19 cellular contexts compared by ENCODE assay signal in the genomic region with DNA sequence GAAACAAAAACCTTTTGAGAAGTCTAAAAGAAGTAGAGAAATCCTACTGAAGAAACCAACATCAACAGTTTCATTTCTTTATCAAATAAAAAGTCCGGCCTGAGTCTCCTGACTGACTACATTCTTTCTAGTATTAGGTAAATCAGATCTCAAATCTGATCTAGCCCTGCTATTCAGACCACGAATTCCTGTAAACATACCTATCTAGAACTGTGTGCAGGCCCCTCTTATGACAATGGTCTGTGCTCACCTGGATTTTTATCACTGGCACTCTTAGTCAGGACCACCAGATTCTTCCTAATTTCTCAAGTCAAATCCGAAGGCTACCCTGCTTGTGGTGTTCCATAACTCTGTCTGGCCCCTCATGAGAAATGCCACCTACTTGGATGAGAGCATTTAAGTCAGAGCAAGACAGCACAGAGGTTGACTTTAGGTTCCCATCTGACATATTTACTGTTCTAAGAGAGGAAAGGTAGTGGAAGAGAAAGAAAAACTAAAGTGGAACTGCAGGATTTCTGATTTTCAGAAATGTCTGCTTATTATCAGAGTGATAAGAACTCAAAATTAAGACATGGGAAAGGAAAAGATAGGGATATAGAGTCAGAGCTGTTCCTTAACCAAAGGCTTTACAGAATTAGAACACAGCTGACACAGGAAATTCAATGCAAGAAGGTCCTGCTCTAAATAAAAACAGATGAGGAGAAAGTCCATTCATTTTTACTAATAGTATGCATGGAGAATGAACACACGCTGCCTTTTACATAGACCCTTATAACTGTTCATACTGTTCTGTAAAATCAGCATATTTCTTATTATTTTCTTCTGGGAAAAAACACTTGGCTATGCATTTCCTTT. TPM values are rescaled to one million over a fixed set of nuclear protein-coding genes. Genes with fewer than 3 reads are reported as not detected.
DNase-seq lines count a peak whose midpoint lies in the region; ATAC-seq and TF ChIP-seq lines count a peak whose summit lies in the region.
"Had no signal": no experiment of that assay in that cellular context is flagged by ENCODE, and none has a peak within 500 bp of the region (broad histone marks: within the 10 kb centered on the region; RNA-seq: fewer than 3 reads in every experiment).

No MANE protein-coding gene starts in this region.

- no peak for ATAC-seq in HG03039 (IDR thresholded peaks at IDR 0.05; ENCODE audit: unreplicated experiment)
- no peak for ATAC-seq in stimulated activated memory B cell treated with anti-CD40 and anti-IgM and Interleukin-4, amounts not matched to agents 10 μg/mL and 1 μg/mL and 100 μg/mL, for 72 hours

- H3K36me3 Mint-ChIP-seq in HFFc6 (ENCODE audit: low read depth) (peaks cover 38% of the 10 kb centered on the region), endodermal cell (ENCODE audit: low read depth) (peaks cover 2% of the 10 kb centered on the region)
- no peaks in the 10 kb centered on the region for H3K36me3 Mint-ChIP-seq in stimulated activated memory B cell treated with anti-CD40 and anti-IgM and Interleukin-4, amounts not matched to agents 10 μg/mL and 1 μg/mL and 100 μg/mL, for 72 hours
- H3K36me3 Mint-ChIP-seq: activated naive CD8-positive, alpha-beta T cell; memory B cell had no signal

- no peak overlapping the region for H3K23ac ChIP-seq in mesenchymal stem cell (ENCODE audit: low read length in 2 of 2)

- no peak overlapping the region for H2AFZ ChIP-seq in mesenchymal stem cell (ENCODE audit: low read depth, low read length)

- H3K27me3 Mint-ChIP-seq in HFFc6 (ENCODE audit: insufficient read depth), result no peaks in the 10 kb centered on the region; the same call in 1 of the 2 replicates
- H3K27me3 Mint-ChIP-seq in endodermal cell (ENCODE audit: insufficient read depth), result no peaks in the 10 kb centered on the region
- H3K27me3 Mint-ChIP-seq in stimulated activated memory B cell treated with anti-CD40 and anti-IgM and Interleukin-4, amounts not matched to agents 10 μg/mL and 1 μg/mL and 100 μg/mL, for 72 hours, result peaks cover 9% of the 10 kb centered on the region
- H3K27me3 Mint-ChIP-seq: activated naive CD8-positive, alpha-beta T cell had no signal

- H3K4me2 ChIP-seq in mesenchymal stem cell (ENCODE audit: low read length, poor library complexity, severe bottlenecking), result no peak overlapping the region
- H3K4me2 ChIP-seq: KMS-11 had no signal

- no peak overlapping the region for H4K8ac ChIP-seq in mesenchymal stem cell (ENCODE audit: low read length)

- H3K36me3 ChIP-seq in endodermal cell (ENCODE audit: control insufficient read depth, insufficient read depth, low read length) (no peaks in the 10 kb centered on the region), mesenchymal stem cell (ENCODE audit: control insufficient read depth in 1 of 2, insufficient read depth in 2 of 2, low read depth in 1 of 2, low read length in 2 of 2) (no peaks in the 10 kb centered on the region)
- H3K36me3 ChIP-seq: spleen had no signal

- no peak overlapping the region for H2BK120ac ChIP-seq in mesenchymal stem cell (ENCODE audit: low read depth, low read length)

- H2AK5ac ChIP-seq in mesenchymal stem cell (ENCODE audit: low read length, severe bottlenecking), result peak overlapping the region; percentile 8

- no peaks in the 10 kb centered on the region; the same call in 1 of the 2 replicates for H3K9me3 Mint-ChIP-seq in HFFc6
- peaks cover 4% of the 10 kb centered on the region for H3K9me3 Mint-ChIP-seq in endodermal cell
- H3K9me3 Mint-ChIP-seq in stimulated activated memory B cell treated with anti-CD40 and anti-IgM and Interleukin-4, amounts not matched to agents 10 μg/mL and 1 μg/mL and 100 μg/mL, for 72 hours, result peaks cover 2% of the 10 kb centered on the region
- H3K9me3 Mint-ChIP-seq: memory B cell had no signal

- no peak overlapping the region for H2BK15ac ChIP-seq in mesenchymal stem cell (ENCODE audit: low read depth, poor library complexity, severe bottlenecking)

- no peaks in the 10 kb centered on the region for H3K27me3 ChIP-seq in endodermal cell (ENCODE audit: control insufficient read depth, insufficient read depth, low read length, poor library complexity, severe bottlenecking)
- H3K27me3 ChIP-seq in mesenchymal stem cell (ENCODE audit: control insufficient read depth in 1 of 2, insufficient read depth in 1 of 2, low read length in 2 of 2), result no peaks in the 10 kb centered on the region
- H3K27me3 ChIP-seq: spleen had no signal

- no peak overlapping the region for H4K91ac ChIP-seq in mesenchymal stem cell (ENCODE audit: low read length)

- 78 to 80% methylated on average over 3 to 4 of the region's 4 CpGs for WGBS in endodermal cell (ENCODE audit: insufficient coverage in 1 of 2, insufficient read length in 1 of 2), 2 experiments
- 73% methylated on average over 3 of the region's 4 CpGs for WGBS in mesenchymal stem cell

- H3K4me1 ChIP-seq in endodermal cell (ENCODE audit: control insufficient read depth, insufficient read depth, low read length), result peaks cover 13% of the 10 kb centered on the region
- H3K4me1 ChIP-seq in mesenchymal stem cell (ENCODE audit: control insufficient read depth, insufficient read depth, low read depth, low read length), result peaks cover under 1% of the 10 kb centered on the region

- in situ Hi-C loops in ACHN (cut with HindIII; ENCODE audit: low pct_ligation_motif_present, low pct_unique_long_range_greater_than_20kb, low sequenced_read_pairs), result no loop called here

- no peak overlapping the region for H2BK5ac ChIP-seq in mesenchymal stem cell (ENCODE audit: low read depth, low read length, poor library complexity, severe bottlenecking)

- H3K18ac ChIP-seq in mesenchymal stem cell (ENCODE audit: low read depth in 1 of 2, low read length in 2 of 2), result no peak overlapping the region

- H3K27ac Mint-ChIP-seq in HFFc6 (peak overlapping the region; percentile 85), endodermal cell (peak overlapping the region; percentile 45)
- no peak overlapping the region for H3K27ac Mint-ChIP-seq in stimulated activated memory B cell treated with anti-CD40 and anti-IgM and Interleukin-4, amounts not matched to agents 10 μg/mL and 1 μg/mL and 100 μg/mL, for 72 hours
- H3K27ac Mint-ChIP-seq: activated naive CD8-positive, alpha-beta T cell; memory B cell had no signal

- no peak overlapping the region for H3K4me3 ChIP-seq in endodermal cell (ENCODE audit: low read length)
- no peak overlapping the region for H3K4me3 ChIP-seq in mesenchymal stem cell (ENCODE audit: insufficient read depth in 1 of 2, low read depth in 1 of 2, low read length in 2 of 2)
- H3K4me3 ChIP-seq: spleen had no signal

- DNase-seq in ACHN (peak; percentile 48), HFFc6 (no peak), endodermal cell (no peak), mesenchymal stem cell (no peak), activated gamma-delta T cell (lab: John Stamatoyannopoulos, UW) (no peak), cerebellar cortex (ENCODE audit: low spot score) (no peak)
- DNase-seq: activated CD4-positive, CD25-positive, alpha-beta regulatory T cell; cerebellar nuclear complex; hippocampal formation; NCI-H446; occipital lobe; OCI-M1; spleen had no signal

- peaks cover 8% of the 10 kb centered on the region for H3K79me1 ChIP-seq in mesenchymal stem cell (replicated peaks; ENCODE audit: low read length, poor library complexity, severe bottlenecking)

- H3K27ac ChIP-seq in endodermal cell (ENCODE audit: low read depth, low read length) (no peak overlapping the region), mesenchymal stem cell (ENCODE audit: low read length, poor library complexity, severe bottlenecking) (no peak overlapping the region)
- H3K27ac ChIP-seq: KMS-11 had no signal

- H3K4me3 Mint-ChIP-seq in HFFc6 (peak overlapping the region; percentile 53), endodermal cell (no peak overlapping the region)
- no peak overlapping the region for H3K4me3 Mint-ChIP-seq in stimulated activated memory B cell treated with anti-CD40 and anti-IgM and Interleukin-4, amounts not matched to agents 10 μg/mL and 1 μg/mL and 100 μg/mL, for 72 hours
- H3K4me3 Mint-ChIP-seq: activated naive CD8-positive, alpha-beta T cell; memory B cell had no signal

- no peak overlapping the region for H3K4ac ChIP-seq in mesenchymal stem cell (ENCODE audit: low read depth in 1 of 2, low read length in 2 of 2)

- H3K4me1 Mint-ChIP-seq in HFFc6 (ENCODE audit: low read depth), result peaks cover 69% of the 10 kb centered on the region
- peaks cover 30% of the 10 kb centered on the region for H3K4me1 Mint-ChIP-seq in endodermal cell
- no peaks in the 10 kb centered on the region for H3K4me1 Mint-ChIP-seq in stimulated activated memory B cell treated with anti-CD40 and anti-IgM and Interleukin-4, amounts not matched to agents 10 μg/mL and 1 μg/mL and 100 μg/mL, for 72 hours
- H3K4me1 Mint-ChIP-seq: memory B cell had no signal

- H2BK12ac ChIP-seq in mesenchymal stem cell (ENCODE audit: low read length in 2 of 2), result no peak overlapping the region

- H3K9me3 ChIP-seq in endodermal cell (ENCODE audit: control insufficient read depth, low read length) (no peaks in the 10 kb centered on the region), mesenchymal stem cell (ENCODE audit: control insufficient read depth, low read length) (no peaks in the 10 kb centered on the region)
- H3K9me3 ChIP-seq: spleen had no signal

- H3K9ac ChIP-seq in endodermal cell (ENCODE audit: extremely low read depth, low read length, poor library complexity, severe bottlenecking) (no peak overlapping the region), mesenchymal stem cell (ENCODE audit: low read length) (no peak overlapping the region)
- H3K9ac ChIP-seq: KMS-11 had no signal

- TF ChIP-seq CTCF in HFFc6 (IDR thresholded peaks at IDR 0.05) (no peak), endodermal cell (conservative IDR thresholded peaks at IDR 0.05) (no peak)

- no peak overlapping the region for H3K14ac ChIP-seq in mesenchymal stem cell (ENCODE audit: low read length in 2 of 2)

RNA-seq across cellular contexts. Expression of a gene that starts 56.5 kb away (rescaled TPM):
- total RNA-seq in HFFc6 (2021; fragmentation: NEBNext Ultra II Directional; extraction: Animal tissue kit (Norgen Biotek cat#: 25700)), result 10 to 100 TPM; 71.5 to 96.9 (median 92.2) TPM
- 1 to 10 TPM; 4.7 to 6.3 TPM for total RNA-seq in endodermal cell
- 10.3 TPM for polyA plus RNA-seq in endodermal cell (2013, experiment 1 of 2)
- polyA plus RNA-seq in endodermal cell (2013, experiment 2 of 2), result 7.9 TPM
- polyA plus RNA-seq in mesenchymal stem cell (2013, experiment 1 of 2), result 0.93 TPM
- 1.2 TPM for polyA plus RNA-seq in mesenchymal stem cell (2013, experiment 2 of 2)
- total RNA-seq: H4 had no signal

Comparison
In these comparisons a context has a peak if more than half of its experiments do, and no peak if none do; other contexts are left out.
1. RNA of a gene that starts 56.5 kb away (total RNA-seq): 71.5 to 96.9 TPM in HFFc6; 4.7 to 6.3 TPM in endodermal cell; every median in the first group is over 4 times any median in the second.